ENCODE assay signal across 10 cellular contexts in the genomic region with DNA sequence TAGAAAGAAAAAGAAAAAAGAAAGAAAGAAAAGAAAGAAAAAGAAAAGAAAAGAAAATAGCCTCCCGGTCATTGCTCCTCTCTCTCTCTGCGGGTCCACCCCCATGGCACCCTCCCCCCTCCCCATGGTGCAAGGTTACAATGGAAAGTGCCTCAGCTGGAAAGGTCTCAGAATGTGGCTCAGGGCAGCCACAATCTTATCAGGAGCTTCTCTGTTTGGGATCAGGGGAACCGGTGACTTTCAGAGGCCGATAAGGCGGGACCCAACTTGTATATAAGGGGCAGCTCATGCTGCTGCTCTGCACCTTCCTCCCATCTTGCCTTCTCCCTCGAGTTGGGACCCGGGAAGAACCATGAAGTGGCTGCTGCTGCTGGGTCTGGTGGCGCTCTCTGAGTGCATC. TPM values are rescaled to one million over a fixed set of nuclear protein-coding genes. Genes with fewer than 3 reads are reported as not detected.
DNase-seq lines count a peak whose midpoint lies in the region; ATAC-seq, FAIRE-seq and TF ChIP-seq lines count a peak whose summit lies in the region.
"Not testable (repeated sequence)": the region's sequence is repeated elsewhere in the genome, so short reads cannot be mapped to it uniquely, and the experiment has no call there.
"Had no signal": no experiment of that assay in that cellular context is flagged by ENCODE, and none has a peak within 500 bp of the region (broad histone marks: within the 10 kb centered on the region; RNA-seq: fewer than 3 reads in every experiment).

A gene (plus strand): TSS at position 301 of the 400 bp plus-strand sequence. CDS start 52 bp downstream, at position 353.

- H3K9me2 ChIP-seq in GM23338 (ENCODE audit: insufficient read depth): not testable (repeated sequence)

- not testable (repeated sequence) for TF ChIP-seq EP300 in K562 (IDR thresholded peaks at IDR 0.05; ENCODE audit: low read length)

- H3K4me1 Mint-ChIP-seq in GM23338, WTC11: not testable (repeated sequence)

- no CpG with 5 or more reads among the region's 8 CpGs for WGBS in K562 (ENCODE audit: insufficient coverage, low coverage, missing lambda C conversion rate)

- H4K20me1 ChIP-seq in BLaER1 treated with 17β-estradiol and CSF1 and Interleukin-3, amounts not matched to agents 10 nM and 100 nM; GM23338 (replicated peaks; ENCODE audit: insufficient read depth); K562 (replicated peaks; ENCODE audit: control insufficient read depth, insufficient read depth, low read length): not testable (repeated sequence)

- not testable (repeated sequence) for TF ChIP-seq POLR2A in K562 (conservative IDR thresholded peaks at IDR 0.05)

- H2AFZ ChIP-seq in GM23338: 0 out of 2 replicates have a peak within 1 kb of the TSS, but pooled peaks have one; percentile 28
- not testable (repeated sequence) for H2AFZ ChIP-seq in K562 (ENCODE audit: low read depth, low read length)

- H3F3A ChIP-seq in GM23338 (replicated peaks; ENCODE audit: low read depth): not testable (repeated sequence)

- not testable (repeated sequence) for H3K4me3 ChIP-seq in BLaER1 treated with 17β-estradiol and CSF1 and Interleukin-3, amounts not matched to agents 10 nM and 100 nM; GM23338; K562

- H3K79me2 ChIP-seq in GM23338 (replicated peaks; ENCODE audit: insufficient read depth); K562 (ENCODE audit: control insufficient read depth, insufficient read depth, low read length): not testable (repeated sequence)

- not testable (repeated sequence) for H3K4me3 Mint-ChIP-seq in GM23338, WTC11

- H3K4me1 ChIP-seq in BLaER1 treated with 17β-estradiol and CSF1 and Interleukin-3, amounts not matched to agents 10 nM and 100 nM; GM23338 (ENCODE audit: insufficient read depth); K562 (replicated peaks in 1 of 2; ENCODE audit: control insufficient read depth in 2 of 2, insufficient read depth in 2 of 2, low read length in 2 of 2): not testable (repeated sequence)

- H3K4me2 ChIP-seq in BLaER1 treated with 17β-estradiol and CSF1 and Interleukin-3, amounts not matched to agents 10 nM and 100 nM: peak within 1 kb of the TSS in 10 of 11 experiments; percentile 21 to 82 (median 37); a peak in 12 of 22 replicates
- H3K4me2 ChIP-seq in GM23338; K562 (ENCODE audit: insufficient read depth, low read length): not testable (repeated sequence)

- CTCF ChIA-PET in WTC11 (lab: Charles Lee); K562 (lab: Yijun Ruan, JAX; ENCODE audit: low intra/inter-chr PET ratio): not testable (repeated sequence)

- H3K9ac ChIP-seq in BLaER1 treated with 17β-estradiol and CSF1 and Interleukin-3, amounts not matched to agents 10 nM and 100 nM: 0 out of 22 replicates have a peak within 1 kb of the TSS, but pooled peaks of 1 of the 11 experiments have one; percentile 38
- H3K9ac ChIP-seq in K562 (ENCODE audit: insufficient read depth in 1 of 2, low read depth in 2 of 2, low read length in 2 of 2): not testable (repeated sequence)

- not testable (repeated sequence) for H3K27ac Mint-ChIP-seq in GM23338, WTC11

- H3K36me3 ChIP-seq in BLaER1 treated with 17β-estradiol and CSF1 and Interleukin-3, amounts not matched to agents 10 nM and 100 nM; GM23338 (ENCODE audit: insufficient read depth); K562 (ENCODE audit: control insufficient read depth, insufficient read depth, low read length): not testable (repeated sequence)

- peak; percentile 65 for ATAC-seq in GM23338
- ATAC-seq in WTC11: peak; percentile 9
- ATAC-seq in K562: peak; percentile 43

- TF ChIP-seq CTCF in GM23338 (conservative IDR thresholded peaks at IDR 0.05; ENCODE audit: low read depth in 2 of 2); WTC11 (IDR thresholded peaks at IDR 0.05); K562 (IDR thresholded peaks at IDR 0.05 in 2 of 3, conservative IDR thresholded peaks at IDR 0.05 in 1 of 3; ENCODE audit: insufficient read depth in 2 of 3, low read depth in 1 of 3, low read length in 3 of 3): not testable (repeated sequence)

- H3K9me3 ChIP-seq in BLaER1 treated with 17β-estradiol and CSF1 and Interleukin-3, amounts not matched to agents 10 nM and 100 nM (replicated peaks in 1 of 11); K562 (replicated peaks; ENCODE audit: control insufficient read depth, insufficient read depth, low read depth, low read length): not testable (repeated sequence)

- not testable (repeated sequence) for FAIRE-seq in K562 (lab: Jason Lieb, UNC)

- not testable (repeated sequence) for H3K27me3 Mint-ChIP-seq in GM23338 (ENCODE audit: insufficient read depth, low read depth, poor library complexity); WTC11 (ENCODE audit: low read depth)

- intact Hi-C loops in K562 (cut with micrococcal nuclease): not testable (repeated sequence)

- not testable (repeated sequence) for H3K9me3 Mint-ChIP-seq in GM23338, WTC11

- not testable (repeated sequence) for H3K27ac ChIP-seq in BLaER1 treated with 17β-estradiol and CSF1 and Interleukin-3, amounts not matched to agents 10 nM and 100 nM; GM23338 (ENCODE audit: low read depth); K562 (ENCODE audit: extremely low read depth, low read depth, low read length)

- in situ Hi-C loops in K562 (cut with MboI): not testable (repeated sequence)

- not testable (repeated sequence) for H3K27me3 ChIP-seq in BLaER1 treated with 17β-estradiol and CSF1 and Interleukin-3, amounts not matched to agents 10 nM and 100 nM; GM23338 (ENCODE audit: insufficient read depth); K562 (ENCODE audit: control insufficient read depth in 2 of 2, insufficient read depth in 2 of 2, low read length in 2 of 2)

- not testable (repeated sequence) for BruUV-seq in K562 (replicated peaks; lab: Mats Ljungman, UMichigan)

- POLR2A ChIA-PET in WTC11 (lab: Charles Lee); K562 (lab: Yijun Ruan, JAX): not testable (repeated sequence)

- H3K36me3 Mint-ChIP-seq in GM23338 (ENCODE audit: low read depth); WTC11: not testable (repeated sequence)

- not testable (repeated sequence) for DNase-seq in GM23338 (ENCODE audit: low spot score); WTC11 (ENCODE audit: low spot score); K562 (ENCODE audit: extremely low read depth in 1 of 4, low spot score in 3 of 4); myocyte (ENCODE audit: low read depth)

- not testable (repeated sequence) for TF ChIP-seq RAD21 in K562 (CRISPR knock-in tag; conservative IDR thresholded peaks at IDR 0.05 in 1 of 2, IDR thresholded peaks at IDR 0.05 in 1 of 2)

- not testable (repeated sequence) for H3K9me1 ChIP-seq in K562 (ENCODE audit: control insufficient read depth, insufficient read depth, low read length)

RNA-seq across cellular contexts. Expression of the gene that starts here (rescaled TPM):
- 0.12 and 0.52 TPM in 2 replicates for total RNA-seq in GM23338 (2014; rRNA removed; shearing (Covaris generic))
- 0.45 and 1.0 TPM in 2 replicates for polyA plus RNA-seq in GM23338 (2016; fragmentation: Nextera tagmentation; extraction: Ambion mirVana)
- total RNA-seq in WTC11 (2021): 0.16 to 0.35 TPM (median 0.30 TPM) in 3 replicates
- not detected in 2 replicates for total RNA-seq in K562 (2011; cell fraction: chromatin; rRNA removed; ENCODE audit: low replicate concordance)
- total RNA-seq in K562 (2011; cell fraction: nucleolus; rRNA removed): not detected in 2 replicates
- not detected in 2 replicates for total RNA-seq in K562 (2011; cell fraction: nucleoplasm; rRNA removed)
- not detected in 2 replicates for total RNA-seq in K562 (2014; rRNA removed)
- not detected in 2 replicates for total RNA-seq in K562 (2014; rRNA removed; fragmentation: Illumina TruSeq; extraction: Trizol)
- not detected in 2 replicates for total RNA-seq in K562 (2015; rRNA removed; fragmentation: Illumina TruSeq; extraction: Trizol)
- not detected in 2 replicates for total RNA-seq in K562 (2021)
- not detected in 2 replicates for polyA plus RNA-seq in K562 (2011; rRNA removed)
- polyA plus RNA-seq in K562 (2011; cell fraction: cytosol; rRNA removed): not detected in 2 replicates
- 0.20 TPM in 1 of 2 replicates, not detected in the other for polyA plus RNA-seq in K562 (2011; cell fraction: nucleus; rRNA removed)
- polyA plus RNA-seq in K562 (2012): not detected in 2 replicates
- polyA plus RNA-seq in K562 (2014; fragmentation: Illumina TruSeq; extraction: Trizol): not detected in 2 replicates
- polyA plus RNA-seq in K562 (2014; fragmentation: Nextera tagmentation; extraction: Ambion mirVana): not detected
- not detected in 2 replicates for polyA plus RNA-seq in K562 (2014; rRNA removed)
- polyA minus RNA-seq in K562 (2011; rRNA and poly(A)+ RNA removed): not detected in 2 replicates
- not detected in 2 replicates for polyA minus RNA-seq in K562 (2011; cell fraction: cytosol; rRNA and poly(A)+ RNA removed)
- polyA minus RNA-seq in K562 (2011; cell fraction: nucleus; rRNA and poly(A)+ RNA removed): not detected in 2 replicates
- 18.1 and 29.7 TPM in 2 replicates for total RNA-seq in myocyte
- polyA plus RNA-seq in myocyte (2012): 154 TPM
- total RNA-seq: A673; Caco-2; Calu3; CD4-positive, alpha-beta T cell; CD8-positive, alpha-beta T cell had no signal

Comparison
In these comparisons a context has a peak if more than half of its experiments do, and no peak if none do; other contexts are left out.
1. RNA of the gene that starts here (total RNA-seq): 18.1 to 29.7 TPM in myocyte; 0.12 to 0.52 TPM in GM23338, 0.16 to 0.35 TPM in WTC11 and not detected in K562; every median in the first group is over 10 times any median in the second.
2. Peak in ATAC-seq in WTC11; RNA of the gene not detected or under 1 TPM.
3. Peak in ATAC-seq in K562; RNA of the gene not detected or under 1 TPM.
4. ATAC-seq: peak in every context shown above with its lines; median percentile 65 in GM23338; 43 in K562; 9 in WTC11.